Comparison of ENCODE assay signal across 1 cellular context in genomic region chr9:37464006-37464405, GRCh38.
TF ChIP-seq lines count a peak whose summit lies in the region.

No MANE protein-coding gene starts in this region.

TF ChIP-seq in WTC11, 78 proteins besides CTCF, POLR2A, EP300 and RAD21 (continued from another document):
- TF ChIP-seq AFF4 (CRISPR knock-in tag; IDR thresholded peaks at IDR 0.05; ENCODE audit: borderline replicate concordance) (no peak), GABPB1 (CRISPR knock-in tag; IDR thresholded peaks at IDR 0.05) (no peak)
